1 cellular context compared by ENCODE assay signal in the genomic region with DNA sequence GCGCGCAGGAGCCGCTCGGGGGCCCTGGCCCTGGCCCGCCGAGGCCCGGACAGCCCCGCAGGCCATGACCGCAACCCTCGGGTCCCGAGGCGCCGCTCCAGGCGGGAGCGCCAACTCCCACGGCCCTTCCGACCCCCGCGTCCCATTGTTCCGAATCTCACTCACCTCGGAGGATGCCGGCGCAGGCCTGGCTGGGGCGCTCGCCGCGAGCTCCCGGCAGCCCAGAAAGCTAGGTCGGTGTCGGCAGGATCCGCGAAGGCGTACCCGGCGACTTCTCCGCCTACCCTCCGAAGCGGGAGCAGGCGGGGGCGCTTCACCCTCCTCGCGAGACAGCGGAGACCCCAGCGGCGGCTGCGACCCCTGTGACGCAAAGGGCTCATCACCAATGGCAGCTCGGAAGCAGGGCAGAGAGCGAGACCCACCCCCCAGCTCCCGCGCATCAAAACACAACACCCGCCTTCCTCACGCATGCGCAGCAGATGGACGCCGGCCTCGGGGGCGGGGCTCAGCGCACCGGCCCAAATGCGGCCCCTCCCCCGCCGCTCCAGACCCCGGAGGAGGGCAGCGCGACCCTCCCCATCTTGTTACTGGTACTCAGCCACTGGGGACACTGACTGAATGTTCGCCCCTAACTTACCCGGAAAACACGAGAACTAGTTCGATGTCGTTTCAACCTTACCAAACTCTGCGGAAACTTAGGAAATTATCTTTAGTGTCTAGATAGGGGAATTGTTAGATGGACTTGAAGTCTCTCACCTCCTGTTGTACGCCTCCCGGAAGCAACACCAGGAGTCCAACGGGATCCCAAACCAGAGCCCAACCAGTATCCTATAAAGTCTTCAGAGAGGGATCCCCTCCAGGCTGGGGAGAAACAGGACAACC.
A peak's percentile ranks its signal among the peaks of the same experiment; 100 is the strongest.
TF ChIP-seq lines count a peak whose summit lies in the region.

No MANE protein-coding gene starts in this region.

TF ChIP-seq in HepG2, 621 proteins besides CTCF, POLR2A, EP300 and RAD21 (continued from another document and continues in another):
- TF ChIP-seq, protein P1, sequence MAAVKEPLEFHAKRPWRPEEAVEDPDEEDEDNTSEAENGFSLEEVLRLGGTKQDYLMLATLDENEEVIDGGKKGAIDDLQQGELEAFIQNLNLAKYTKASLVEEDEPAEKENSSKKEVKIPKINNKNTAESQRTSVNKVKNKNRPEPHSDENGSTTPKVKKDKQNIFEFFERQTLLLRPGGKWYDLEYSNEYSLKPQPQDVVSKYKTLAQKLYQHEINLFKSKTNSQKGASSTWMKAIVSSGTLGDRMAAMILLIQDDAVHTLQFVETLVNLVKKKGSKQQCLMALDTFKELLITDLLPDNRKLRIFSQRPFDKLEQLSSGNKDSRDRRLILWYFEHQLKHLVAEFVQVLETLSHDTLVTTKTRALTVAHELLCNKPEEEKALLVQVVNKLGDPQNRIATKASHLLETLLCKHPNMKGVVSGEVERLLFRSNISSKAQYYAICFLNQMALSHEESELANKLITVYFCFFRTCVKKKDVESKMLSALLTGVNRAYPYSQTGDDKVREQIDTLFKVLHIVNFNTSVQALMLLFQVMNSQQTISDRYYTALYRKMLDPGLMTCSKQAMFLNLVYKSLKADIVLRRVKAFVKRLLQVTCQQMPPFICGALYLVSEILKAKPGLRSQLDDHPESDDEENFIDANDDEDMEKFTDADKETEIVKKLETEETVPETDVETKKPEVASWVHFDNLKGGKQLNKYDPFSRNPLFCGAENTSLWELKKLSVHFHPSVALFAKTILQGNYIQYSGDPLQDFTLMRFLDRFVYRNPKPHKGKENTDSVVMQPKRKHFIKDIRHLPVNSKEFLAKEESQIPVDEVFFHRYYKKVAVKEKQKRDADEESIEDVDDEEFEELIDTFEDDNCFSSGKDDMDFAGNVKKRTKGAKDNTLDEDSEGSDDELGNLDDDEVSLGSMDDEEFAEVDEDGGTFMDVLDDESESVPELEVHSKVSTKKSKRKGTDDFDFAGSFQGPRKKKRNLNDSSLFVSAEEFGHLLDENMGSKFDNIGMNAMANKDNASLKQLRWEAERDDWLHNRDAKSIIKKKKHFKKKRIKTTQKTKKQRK (IDR thresholded peaks at IDR 0.05; ENCODE audit: low read length), result no peak
- TF ChIP-seq ZNF781 (CRISPR knock-in tag; IDR thresholded peaks at IDR 0.05; ENCODE audit: borderline replicate concordance, not compliant biosample characterization) (no peak), SP1 (IDR thresholded peaks at IDR 0.05) (no peak), SP1 (CRISPR knock-in tag; IDR thresholded peaks at IDR 0.05) (peak; percentile 37; the same call in 1 of the 2 replicates), ZNF253 (CRISPR knock-in tag; IDR thresholded peaks at IDR 0.05; ENCODE audit: borderline replicate concordance) (no peak; the same call in 1 of the 2 replicates), ZFP62 (CRISPR knock-in tag; IDR thresholded peaks at IDR 0.05) (no peak), ZBTB7B (CRISPR knock-in tag; IDR thresholded peaks at IDR 0.05) (peak; percentile 87), KDM6A (CRISPR knock-in tag; IDR thresholded peaks at IDR 0.05; ENCODE audit: low read depth) (no peak), CBFB (CRISPR knock-in tag; IDR thresholded peaks at IDR 0.05) (no peak), ZBTB20 (CRISPR knock-in tag; IDR thresholded peaks at IDR 0.05; ENCODE audit: borderline replicate concordance, low read depth) (no peak), ZNF614 (CRISPR knock-in tag; IDR thresholded peaks at IDR 0.05; ENCODE audit: borderline replicate concordance) (peak; percentile 61; the same call in 1 of the 2 replicates), ZNF564 (CRISPR knock-in tag; IDR thresholded peaks at IDR 0.05) (no peak), RCOR2 (CRISPR knock-in tag; IDR thresholded peaks at IDR 0.05) (no peak), ZKSCAN1 (IDR thresholded peaks at IDR 0.05; ENCODE audit: low read length) (no peak), ZNF331 (CRISPR knock-in tag; IDR thresholded peaks at IDR 0.05) (peak; percentile 7; the same call in 1 of the 2 replicates), STAG1 (CRISPR knock-in tag; IDR thresholded peaks at IDR 0.05) (no peak), SOX6 (IDR thresholded peaks at IDR 0.05) (no peak), SOX6 (CRISPR knock-in tag; IDR thresholded peaks at IDR 0.05) (0 out of 2 replicates have a peak, but pooled peaks have one; percentile 4), ZNF790 (CRISPR knock-in tag; IDR thresholded peaks at IDR 0.05; ENCODE audit: borderline replicate concordance) (no peak), EED (CRISPR knock-in tag; IDR thresholded peaks at IDR 0.05) (no peak), RFXAP (CRISPR knock-in tag; IDR thresholded peaks at IDR 0.05; ENCODE audit: borderline replicate concordance) (0 out of 2 replicates have a peak, but pooled peaks have one; percentile 34)
- TF ChIP-seq, protein P2, sequence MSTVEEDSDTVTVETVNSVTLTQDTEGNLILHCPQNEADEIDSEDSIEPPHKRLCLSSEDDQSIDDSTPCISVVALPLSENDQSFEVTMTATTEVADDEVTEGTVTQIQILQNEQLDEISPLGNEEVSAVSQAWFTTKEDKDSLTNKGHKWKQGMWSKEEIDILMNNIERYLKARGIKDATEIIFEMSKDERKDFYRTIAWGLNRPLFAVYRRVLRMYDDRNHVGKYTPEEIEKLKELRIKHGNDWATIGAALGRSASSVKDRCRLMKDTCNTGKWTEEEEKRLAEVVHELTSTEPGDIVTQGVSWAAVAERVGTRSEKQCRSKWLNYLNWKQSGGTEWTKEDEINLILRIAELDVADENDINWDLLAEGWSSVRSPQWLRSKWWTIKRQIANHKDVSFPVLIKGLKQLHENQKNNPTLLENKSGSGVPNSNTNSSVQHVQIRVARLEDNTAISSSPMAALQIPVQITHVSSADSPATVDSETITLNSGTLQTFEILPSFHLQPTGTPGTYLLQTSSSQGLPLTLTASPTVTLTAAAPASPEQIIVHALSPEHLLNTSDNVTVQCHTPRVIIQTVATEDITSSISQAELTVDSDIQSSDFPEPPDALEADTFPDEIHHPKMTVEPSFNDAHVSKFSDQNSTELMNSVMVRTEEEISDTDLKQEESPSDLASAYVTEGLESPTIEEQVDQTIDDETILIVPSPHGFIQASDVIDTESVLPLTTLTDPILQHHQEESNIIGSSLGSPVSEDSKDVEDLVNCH (CRISPR knock-in tag; IDR thresholded peaks at IDR 0.05), result no peak
- TF ChIP-seq, protein P3, sequence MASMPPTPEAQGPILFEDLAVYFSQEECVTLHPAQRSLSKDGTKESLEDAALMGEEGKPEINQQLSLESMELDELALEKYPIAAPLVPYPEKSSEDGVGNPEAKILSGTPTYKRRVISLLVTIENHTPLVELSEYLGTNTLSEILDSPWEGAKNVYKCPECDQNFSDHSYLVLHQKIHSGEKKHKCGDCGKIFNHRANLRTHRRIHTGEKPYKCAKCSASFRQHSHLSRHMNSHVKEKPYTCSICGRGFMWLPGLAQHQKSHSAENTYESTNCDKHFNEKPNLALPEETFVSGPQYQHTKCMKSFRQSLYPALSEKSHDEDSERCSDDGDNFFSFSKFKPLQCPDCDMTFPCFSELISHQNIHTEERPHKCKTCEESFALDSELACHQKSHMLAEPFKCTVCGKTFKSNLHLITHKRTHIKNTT (CRISPR knock-in tag; IDR thresholded peaks at IDR 0.05), result no peak
- TF ChIP-seq, protein P4, sequence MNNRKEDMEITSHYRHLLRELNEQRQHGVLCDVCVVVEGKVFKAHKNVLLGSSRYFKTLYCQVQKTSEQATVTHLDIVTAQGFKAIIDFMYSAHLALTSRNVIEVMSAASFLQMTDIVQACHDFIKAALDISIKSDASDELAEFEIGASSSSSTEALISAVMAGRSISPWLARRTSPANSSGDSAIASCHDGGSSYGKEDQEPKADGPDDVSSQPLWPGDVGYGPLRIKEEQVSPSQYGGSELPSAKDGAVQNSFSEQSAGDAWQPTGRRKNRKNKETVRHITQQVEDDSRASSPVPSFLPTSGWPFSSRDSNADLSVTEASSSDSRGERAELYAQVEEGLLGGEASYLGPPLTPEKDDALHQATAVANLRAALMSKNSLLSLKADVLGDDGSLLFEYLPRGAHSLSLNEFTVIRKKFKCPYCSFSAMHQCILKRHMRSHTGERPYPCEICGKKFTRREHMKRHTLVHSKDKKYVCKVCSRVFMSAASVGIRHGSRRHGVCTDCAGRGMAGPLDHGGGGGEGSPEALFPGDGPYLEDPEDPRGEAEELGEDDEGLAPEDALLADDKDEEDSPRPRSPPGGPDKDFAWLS (CRISPR knock-in tag; IDR thresholded peaks at IDR 0.05; ENCODE audit: borderline replicate concordance), result no peak
- TF ChIP-seq, protein P5, sequence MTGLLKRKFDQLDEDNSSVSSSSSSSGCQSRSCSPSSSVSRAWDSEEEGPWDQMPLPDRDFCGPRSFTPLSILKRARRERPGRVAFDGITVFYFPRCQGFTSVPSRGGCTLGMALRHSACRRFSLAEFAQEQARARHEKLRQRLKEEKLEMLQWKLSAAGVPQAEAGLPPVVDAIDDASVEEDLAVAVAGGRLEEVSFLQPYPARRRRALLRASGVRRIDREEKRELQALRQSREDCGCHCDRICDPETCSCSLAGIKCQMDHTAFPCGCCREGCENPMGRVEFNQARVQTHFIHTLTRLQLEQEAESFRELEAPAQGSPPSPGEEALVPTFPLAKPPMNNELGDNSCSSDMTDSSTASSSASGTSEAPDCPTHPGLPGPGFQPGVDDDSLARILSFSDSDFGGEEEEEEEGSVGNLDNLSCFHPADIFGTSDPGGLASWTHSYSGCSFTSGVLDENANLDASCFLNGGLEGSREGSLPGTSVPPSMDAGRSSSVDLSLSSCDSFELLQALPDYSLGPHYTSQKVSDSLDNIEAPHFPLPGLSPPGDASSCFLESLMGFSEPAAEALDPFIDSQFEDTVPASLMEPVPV (CRISPR knock-in tag; IDR thresholded peaks at IDR 0.05), result peak; percentile 73; the same call in 1 of the 2 replicates
- TF ChIP-seq, protein P6, sequence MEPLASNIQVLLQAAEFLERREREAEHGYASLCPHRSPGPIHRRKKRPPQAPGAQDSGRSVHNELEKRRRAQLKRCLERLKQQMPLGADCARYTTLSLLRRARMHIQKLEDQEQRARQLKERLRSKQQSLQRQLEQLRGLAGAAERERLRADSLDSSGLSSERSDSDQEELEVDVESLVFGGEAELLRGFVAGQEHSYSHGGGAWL (CRISPR knock-in tag; IDR thresholded peaks at IDR 0.05), result no peak; the same call in 1 of the 2 replicates
- TF ChIP-seq, protein P7, sequence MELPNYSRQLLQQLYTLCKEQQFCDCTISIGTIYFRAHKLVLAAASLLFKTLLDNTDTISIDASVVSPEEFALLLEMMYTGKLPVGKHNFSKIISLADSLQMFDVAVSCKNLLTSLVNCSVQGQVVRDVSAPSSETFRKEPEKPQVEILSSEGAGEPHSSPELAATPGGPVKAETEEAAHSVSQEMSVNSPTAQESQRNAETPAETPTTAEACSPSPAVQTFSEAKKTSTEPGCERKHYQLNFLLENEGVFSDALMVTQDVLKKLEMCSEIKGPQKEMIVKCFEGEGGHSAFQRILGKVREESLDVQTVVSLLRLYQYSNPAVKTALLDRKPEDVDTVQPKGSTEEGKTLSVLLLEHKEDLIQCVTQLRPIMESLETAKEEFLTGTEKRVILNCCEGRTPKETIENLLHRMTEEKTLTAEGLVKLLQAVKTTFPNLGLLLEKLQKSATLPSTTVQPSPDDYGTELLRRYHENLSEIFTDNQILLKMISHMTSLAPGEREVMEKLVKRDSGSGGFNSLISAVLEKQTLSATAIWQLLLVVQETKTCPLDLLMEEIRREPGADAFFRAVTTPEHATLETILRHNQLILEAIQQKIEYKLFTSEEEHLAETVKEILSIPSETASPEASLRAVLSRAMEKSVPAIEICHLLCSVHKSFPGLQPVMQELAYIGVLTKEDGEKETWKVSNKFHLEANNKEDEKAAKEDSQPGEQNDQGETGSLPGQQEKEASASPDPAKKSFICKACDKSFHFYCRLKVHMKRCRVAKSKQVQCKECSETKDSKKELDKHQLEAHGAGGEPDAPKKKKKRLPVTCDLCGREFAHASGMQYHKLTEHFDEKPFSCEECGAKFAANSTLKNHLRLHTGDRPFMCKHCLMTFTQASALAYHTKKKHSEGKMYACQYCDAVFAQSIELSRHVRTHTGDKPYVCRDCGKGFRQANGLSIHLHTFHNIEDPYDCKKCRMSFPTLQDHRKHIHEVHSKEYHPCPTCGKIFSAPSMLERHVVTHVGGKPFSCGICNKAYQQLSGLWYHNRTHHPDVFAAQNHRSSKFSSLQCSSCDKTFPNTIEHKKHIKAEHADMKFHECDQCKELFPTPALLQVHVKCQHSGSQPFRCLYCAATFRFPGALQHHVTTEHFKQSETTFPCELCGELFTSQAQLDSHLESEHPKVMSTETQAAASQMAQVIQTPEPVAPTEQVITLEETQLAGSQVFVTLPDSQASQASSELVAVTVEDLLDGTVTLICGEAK (IDR thresholded peaks at IDR 0.05), result no peak
- TF ChIP-seq, protein P7 (CRISPR knock-in tag; IDR thresholded peaks at IDR 0.05), result 0 out of 2 replicates have a peak, but pooled peaks have one; percentile 14
- TF ChIP-seq, protein P8, sequence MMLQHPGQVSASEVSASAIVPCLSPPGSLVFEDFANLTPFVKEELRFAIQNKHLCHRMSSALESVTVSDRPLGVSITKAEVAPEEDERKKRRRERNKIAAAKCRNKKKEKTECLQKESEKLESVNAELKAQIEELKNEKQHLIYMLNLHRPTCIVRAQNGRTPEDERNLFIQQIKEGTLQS (CRISPR knock-in tag; IDR thresholded peaks at IDR 0.05), result no peak
- TF ChIP-seq, protein P9, sequence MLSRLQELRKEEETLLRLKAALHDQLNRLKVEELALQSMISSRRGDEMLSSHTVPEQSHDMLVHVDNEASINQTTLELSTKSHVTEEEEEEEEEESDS (CRISPR knock-in tag; IDR thresholded peaks at IDR 0.05; ENCODE audit: borderline replicate concordance), result no peak
- TF ChIP-seq, protein P10, sequence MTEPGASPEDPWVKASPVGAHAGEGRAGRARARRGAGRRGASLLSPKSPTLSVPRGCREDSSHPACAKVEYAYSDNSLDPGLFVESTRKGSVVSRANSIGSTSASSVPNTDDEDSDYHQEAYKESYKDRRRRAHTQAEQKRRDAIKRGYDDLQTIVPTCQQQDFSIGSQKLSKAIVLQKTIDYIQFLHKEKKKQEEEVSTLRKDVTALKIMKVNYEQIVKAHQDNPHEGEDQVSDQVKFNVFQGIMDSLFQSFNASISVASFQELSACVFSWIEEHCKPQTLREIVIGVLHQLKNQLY (CRISPR knock-in tag; IDR thresholded peaks at IDR 0.05), result no peak
